Comparison of ENCODE assay signal across 9 cellular contexts in the genomic region with DNA sequence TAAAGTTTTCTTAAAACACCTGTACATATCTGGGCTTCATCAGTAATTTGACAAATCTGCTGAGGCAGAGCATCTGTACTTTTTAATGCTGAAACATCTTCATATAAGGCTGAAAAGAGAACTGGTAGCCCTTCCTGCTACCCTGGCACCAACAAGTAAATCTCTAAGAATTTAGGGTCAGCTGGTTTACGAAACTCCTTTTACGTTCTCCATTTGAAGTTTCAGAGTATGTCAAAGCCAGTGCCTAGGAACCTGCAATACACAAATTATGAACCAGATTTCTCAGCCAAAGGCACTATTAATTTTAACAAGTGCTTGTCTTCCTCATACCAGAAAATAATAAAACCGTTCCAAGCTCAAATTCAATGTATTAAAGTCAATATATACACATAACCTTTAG. TPM values are rescaled to one million over a fixed set of nuclear protein-coding genes. Genes with fewer than 3 reads are reported as not detected.
DNase-seq lines count a peak whose midpoint lies in the region; ATAC-seq and TF ChIP-seq lines count a peak whose summit lies in the region.
"Had no signal": no experiment of that assay in that cellular context is flagged by ENCODE, and none has a peak within 500 bp of the region (broad histone marks: within the 10 kb centered on the region; RNA-seq: fewer than 3 reads in every experiment).

No MANE protein-coding gene starts in this region.

- peaks cover 11% of the 10 kb centered on the region for H3K27me3 Mint-ChIP-seq in HFFc6 (ENCODE audit: insufficient read depth)

- intact Hi-C loops in posterior cingulate gyrus (cut with DNase I), result loop anchor here (5.0 to 10.0 kb wide), 2 partner anchors 124 to 231 kb away; no protein-coding TSS in a partner anchor

- peak overlapping the region; percentile 90 for H3K4me2 ChIP-seq in smooth muscle cell

- H3K9me3 ChIP-seq in adipocyte (ENCODE audit: control insufficient read depth, low read length) (no peaks in the 10 kb centered on the region), iPS-18c (ENCODE audit: control insufficient read depth, insufficient read depth, low read length) (no peaks in the 10 kb centered on the region), smooth muscle cell (replicated peaks; ENCODE audit: low read depth) (no peaks in the 10 kb centered on the region)

- H3K9me3 Mint-ChIP-seq in HFFc6, result peaks cover 4% of the 10 kb centered on the region; the same call in 1 of the 2 replicates

- H3K27me3 ChIP-seq in adipocyte (replicated peaks; ENCODE audit: control insufficient read depth, insufficient read depth, low read length), result no peaks in the 10 kb centered on the region
- no peaks in the 10 kb centered on the region for H3K27me3 ChIP-seq in smooth muscle cell (ENCODE audit: low read depth)

- peak overlapping the region; percentile 96 for H3K4me3 Mint-ChIP-seq in HFFc6

- H3K27ac Mint-ChIP-seq in HFFc6, result peak overlapping the region; percentile 61

- peaks cover 73% of the 10 kb centered on the region for H3K36me3 Mint-ChIP-seq in HFFc6 (ENCODE audit: low read depth)

- WGBS in smooth muscle cell (ENCODE audit: low lambda C conversion rate), result 39% methylated on average over 3 of the region's 3 CpGs

- H3K4me1 Mint-ChIP-seq in HFFc6 (ENCODE audit: low read depth), result peaks cover 69% of the 10 kb centered on the region

- H3K4me1 ChIP-seq in adipocyte (ENCODE audit: control insufficient read depth, insufficient read depth, low read length) (peaks cover 52% of the 10 kb centered on the region), smooth muscle cell (ENCODE audit: low read depth) (peaks cover 31% of the 10 kb centered on the region)

- H3K9ac ChIP-seq in adipocyte (ENCODE audit: low read length) (peak overlapping the region; percentile 91), smooth muscle cell (ENCODE audit: low read depth) (peak overlapping the region; percentile 99)

- DNase-seq in HFFc6 (no peak), adipocyte (ENCODE audit: low read depth) (peak; percentile 53), smooth muscle cell (lab: John Stamatoyannopoulos, UW; ENCODE audit: unreplicated experiment) (no peak), NCI-H1417 (lab: John Stamatoyannopoulos, UW) (no peak), posterior cingulate gyrus (no peak)
- DNase-seq: SHP77 had no signal

- peaks cover 86% of the 10 kb centered on the region for H4K20me1 ChIP-seq in smooth muscle cell (ENCODE audit: low read depth)

- H3K79me2 ChIP-seq in smooth muscle cell (ENCODE audit: low read depth), result peaks cover 87% of the 10 kb centered on the region

- no peak for TF ChIP-seq CTCF in HFFc6 (IDR thresholded peaks at IDR 0.05)
- TF ChIP-seq CTCF in smooth muscle cell (IDR thresholded peaks at IDR 0.05; ENCODE audit: borderline replicate concordance, insufficient read depth, poor library complexity, severe bottlenecking), result no peak

- H3K36me3 ChIP-seq in adipocyte (ENCODE audit: control insufficient read depth, insufficient read depth, low read length, severe bottlenecking) (peaks cover 55% of the 10 kb centered on the region), smooth muscle cell (ENCODE audit: low read depth) (peaks cover 29% of the 10 kb centered on the region)

- no peak overlapping the region for H2AFZ ChIP-seq in smooth muscle cell (ENCODE audit: low read depth)

- ATAC-seq in HG02610 (IDR thresholded peaks at IDR 0.05; ENCODE audit: unreplicated experiment) (no peak), HG02870 (IDR thresholded peaks at IDR 0.05; ENCODE audit: unreplicated experiment) (no peak)

- peaks cover 11% of the 10 kb centered on the region for H3F3A ChIP-seq in smooth muscle cell (ENCODE audit: low read depth)

- H3K27ac ChIP-seq in smooth muscle cell (ENCODE audit: low read depth), result peak overlapping the region; percentile 98

- peak overlapping the region; percentile 96 for H3K4me3 ChIP-seq in adipocyte (ENCODE audit: low read length)
- H3K4me3 ChIP-seq in iPS-18c (ENCODE audit: insufficient read depth, low read depth, low read length), result 0 out of 2 replicates have a peak overlapping the region, but pooled peaks have one; percentile 0
- H3K4me3 ChIP-seq in smooth muscle cell, result peak overlapping the region; percentile 61

RNA-seq across cellular contexts. Expression of gene ZFAND5, which starts 3.8 kb away (rescaled TPM):
- total RNA-seq in HFFc6 (2021; fragmentation: NEBNext Ultra II Directional; extraction: Animal tissue kit (Norgen Biotek cat#: 25700)), result 100 to 1,000 TPM; 230 to 373 (median 258) TPM
- 244 and 251 TPM in 2 replicates for total RNA-seq in smooth muscle cell
- polyA plus RNA-seq in smooth muscle cell, result 163 and 186 TPM in 2 replicates

Comparison
In these comparisons a context has a peak if more than half of its experiments do, and no peak if none do; other contexts are left out.
1. H3K4me3 ChIP-seq: peak in every context shown above with its lines; median percentile 96 in adipocyte; 61 in smooth muscle cell; 0 in iPS-18c.